ENCODE assay signal across 22 cellular contexts in the genomic region with DNA sequence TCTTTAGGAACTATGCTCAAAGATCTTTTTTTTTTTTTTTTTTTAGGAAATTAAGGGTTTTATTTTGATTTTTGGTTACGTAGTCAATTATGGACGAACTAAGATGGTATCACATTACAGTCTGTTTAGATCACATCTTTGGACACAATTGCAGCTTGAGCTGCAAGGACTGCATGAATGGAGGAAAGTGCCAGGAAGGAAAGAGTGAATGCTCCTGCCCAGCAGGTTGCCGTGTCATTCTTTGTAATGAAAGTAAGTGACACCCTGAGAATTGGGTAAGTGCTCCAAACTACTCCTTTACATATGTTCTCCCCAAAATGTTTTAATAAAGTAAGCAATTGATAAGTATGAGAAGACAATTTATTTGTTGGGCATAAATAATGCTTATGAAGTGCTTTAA.
DNase-seq lines count a peak whose midpoint lies in the region; ATAC-seq and TF ChIP-seq lines count a peak whose summit lies in the region.
"Had no signal": no experiment of that assay in that cellular context is flagged by ENCODE, and none has a peak within 500 bp of the region (broad histone marks: within the 10 kb centered on the region; RNA-seq: fewer than 3 reads in every experiment).

No MANE protein-coding gene starts in this region.

- H3K4me2 ChIP-seq in H9 (ENCODE audit: insufficient read depth, insufficient read length, low read length) = no peak overlapping the region
- no peak overlapping the region for H3K4me2 ChIP-seq in mesendoderm (ENCODE audit: low read length)
- H3K4me2 ChIP-seq: PC-9, smooth muscle cell had no signal

- no peaks in the 10 kb centered on the region for H3K23me2 ChIP-seq in H9 (ENCODE audit: insufficient read length, low read depth, low read length, poor library complexity, severe bottlenecking)

- H3K27me3 ChIP-seq in H9 (ENCODE audit: insufficient read depth, low read length) (no peaks in the 10 kb centered on the region), mesendoderm (ENCODE audit: insufficient read depth, low read length, poor library complexity) (no peaks in the 10 kb centered on the region), left lung (no peaks in the 10 kb centered on the region)
- H3K27me3 ChIP-seq: breast epithelium, SJCRH30 had no signal

- H3K23ac ChIP-seq in H9 (ENCODE audit: insufficient read length, low read depth, low read length) (no peak overlapping the region), mesendoderm (ENCODE audit: low read length) (no peak overlapping the region)

- H3K9ac ChIP-seq in H9 (ENCODE audit: extremely low read depth, insufficient read length, low read length) = no peak overlapping the region
- H3K9ac ChIP-seq in mesendoderm (ENCODE audit: low read length) = no peak overlapping the region

- DNase-seq in H9 = peak; percentile 67
- peak; percentile 43 for DNase-seq in NCI-H187 treated with DMSO at 0.1 percent for 48 hours (lab: John Stamatoyannopoulos, UW)
- DNase-seq in choroid plexus epithelial cell (ENCODE audit: low read depth) = peak; percentile 23
- DNase-seq in mesendoderm = peak; percentile 72
- no peak for DNase-seq in NOMO-1 treated with DMSO at 0.1 percent for 48 hours (lab: John Stamatoyannopoulos, UW; ENCODE audit: unreplicated experiment)
- no peak for DNase-seq in activated CD8-positive, alpha-beta T cell treated with anti-CD3 and anti-CD28 coated beads, Interleukin-2, amount 10 ng/mL, durations not matched to agents 7 days and 5 days
- no peak for DNase-seq in EL
- DNase-seq in left lung = no peak
- DNase-seq: activated CD4-positive, alpha-beta memory T cell treated with anti-CD3 and anti-CD28 coated beads for 36 hours; mammary epithelial cell; naive thymus-derived CD8-positive, alpha-beta T cell; NCI-H1930; NCI-H526 treated with DMSO at 0.1 percent for 48 hours; stimulated activated CD4-positive, alpha-beta T cell treated with anti-CD3 and anti-CD28 coated beads, Interleukin-4, amount 100 ng/mL, for 24 hours had no signal

- H2BK12ac ChIP-seq in H9 (ENCODE audit: insufficient read length, low read depth, low read length) = no peak overlapping the region

- WGBS in H9 (ENCODE audit: extremely low coverage, insufficient read length, low lambda C conversion rate) = no CpG with 5 or more reads among the region's 3 CpGs
- WGBS in mesendoderm (ENCODE audit: extremely low coverage, insufficient coverage, low lambda C conversion rate) = no CpG with 5 or more reads among the region's 3 CpGs

- H3K4me3 ChIP-seq in choroid plexus epithelial cell (ENCODE audit: low read depth, low read length) (no peak overlapping the region), mesendoderm (ENCODE audit: low read length) (no peak overlapping the region), left lung (no peak overlapping the region)
- H3K4me3 ChIP-seq: breast epithelium, PC-9, SJCRH30, smooth muscle cell had no signal

- CTCF ChIA-PET in activated CD8-positive, alpha-beta T cell treated with anti-CD3 and anti-CD28 coated beads, Interleukin-2, amount 10 ng/mL, durations not matched to agents 7 days and 5 days (lab: Charles Lee) = no interaction called here

- H3K4me1 ChIP-seq in H9 (ENCODE audit: insufficient read depth, low read length) (peaks cover 10% of the 10 kb centered on the region), mesendoderm (ENCODE audit: control insufficient read depth, low read depth, low read length) (peaks cover 8% of the 10 kb centered on the region), left lung (no peaks in the 10 kb centered on the region)
- H3K4me1 ChIP-seq: breast epithelium, SJCRH30 had no signal

- H2BK5ac ChIP-seq in H9 (ENCODE audit: insufficient read length, low read length) = no peak overlapping the region
- no peak overlapping the region for H2BK5ac ChIP-seq in mesendoderm (ENCODE audit: low read length)

- no peak for ATAC-seq in activated CD8-positive, alpha-beta T cell treated with anti-CD3 and anti-CD28 coated beads, Interleukin-2, amount 10 ng/mL, durations not matched to agents 7 days and 5 days
- no peak for ATAC-seq in left lung
- ATAC-seq: naive thymus-derived CD8-positive, alpha-beta T cell had no signal

- H4K5ac ChIP-seq in H9 (ENCODE audit: insufficient read length, low read depth, low read length) = no peak overlapping the region
- no peak overlapping the region for H4K5ac ChIP-seq in mesendoderm (ENCODE audit: low read length)

- peaks cover 60 to 73% of the 10 kb centered on the region in 2 experiments for H3K4me1 Mint-ChIP-seq in H9
- H3K4me1 Mint-ChIP-seq in activated CD8-positive, alpha-beta T cell treated with anti-CD3 and anti-CD28 coated beads, Interleukin-2, amount 10 ng/mL, durations not matched to agents 7 days and 5 days (ENCODE audit: low read depth) = no peaks in the 10 kb centered on the region
- H3K4me1 Mint-ChIP-seq: naive thymus-derived CD8-positive, alpha-beta T cell had no signal

- H4K8ac ChIP-seq in H9 (replicated peaks; ENCODE audit: insufficient read length, low read depth, low read length) (no peak overlapping the region), mesendoderm (ENCODE audit: low read depth, low read length) (no peak overlapping the region)

- TF ChIP-seq CTCF in H9 (conservative IDR thresholded peaks at IDR 0.05) (no peak), choroid plexus epithelial cell (conservative IDR thresholded peaks at IDR 0.05; ENCODE audit: low read depth, low read length) (no peak), left lung (IDR thresholded peaks at IDR 0.05) (no peak)

- H3K27me3 Mint-ChIP-seq in H9 (ENCODE audit: low read depth) = no peaks in the 10 kb centered on the region
- no peaks in the 10 kb centered on the region for H3K27me3 Mint-ChIP-seq in activated CD8-positive, alpha-beta T cell treated with anti-CD3 and anti-CD28 coated beads, Interleukin-2, amount 10 ng/mL, durations not matched to agents 7 days and 5 days (ENCODE audit: low read depth)
- H3K27me3 Mint-ChIP-seq: activated CD4-positive, alpha-beta memory T cell treated with anti-CD3 and anti-CD28 coated beads for 36 hours; activated naive CD8-positive, alpha-beta T cell; dendritic cell treated with granulocyte-macrophage colony-stimulating factor and Interleukin-4, amounts not matched to agents 40 ng/mL and 50 ng/mL, for 4 days; naive thymus-derived CD8-positive, alpha-beta T cell had no signal

- no peak overlapping the region for H3T11ph ChIP-seq in H9 (ENCODE audit: low read length)

- H2BK20ac ChIP-seq in H9 (ENCODE audit: low read depth, low read length, poor library complexity, severe bottlenecking) = no peak overlapping the region

- no peak overlapping the region for H3K4me3 Mint-ChIP-seq in H9
- H3K4me3 Mint-ChIP-seq in activated CD8-positive, alpha-beta T cell treated with anti-CD3 and anti-CD28 coated beads, Interleukin-2, amount 10 ng/mL, durations not matched to agents 7 days and 5 days = no peak overlapping the region
- H3K4me3 Mint-ChIP-seq: activated CD4-positive, alpha-beta memory T cell treated with anti-CD3 and anti-CD28 coated beads for 36 hours; activated naive CD8-positive, alpha-beta T cell; dendritic cell treated with granulocyte-macrophage colony-stimulating factor and Interleukin-4, amounts not matched to agents 40 ng/mL and 50 ng/mL, for 4 days; naive thymus-derived CD8-positive, alpha-beta T cell; T-helper 1 cell treated with Interleukin-12 subunit alpha and Interleukin-12 subunit beta and Interleukin-4 antibody, amounts not matched to agents 30 μg/mL and 1 μg/mL, for 36 hours had no signal

- peak overlapping the region in 2 of 3 experiments; percentile 74 to 94; a peak in 5 of 7 replicates for H3K27ac Mint-ChIP-seq in H9
- H3K27ac Mint-ChIP-seq in activated CD8-positive, alpha-beta T cell treated with anti-CD3 and anti-CD28 coated beads, Interleukin-2, amount 10 ng/mL, durations not matched to agents 7 days and 5 days = no peak overlapping the region
- H3K27ac Mint-ChIP-seq: activated CD4-positive, alpha-beta memory T cell treated with anti-CD3 and anti-CD28 coated beads for 36 hours; activated naive CD8-positive, alpha-beta T cell; dendritic cell treated with granulocyte-macrophage colony-stimulating factor and Interleukin-4, amounts not matched to agents 40 ng/mL and 50 ng/mL, for 4 days; naive thymus-derived CD8-positive, alpha-beta T cell; T-helper 1 cell treated with Interleukin-12 subunit alpha and Interleukin-12 subunit beta and Interleukin-4 antibody, amounts not matched to agents 30 μg/mL and 1 μg/mL, for 36 hours had no signal

- no peaks in the 10 kb centered on the region for H4K20me1 ChIP-seq in H9 (ENCODE audit: control insufficient read depth, insufficient read depth, insufficient read length)

- no peaks in the 10 kb centered on the region for H3K79me2 ChIP-seq in H9 (ENCODE audit: insufficient read depth, low read length)
- H3K79me2 ChIP-seq in mesendoderm (ENCODE audit: control insufficient read depth, insufficient read depth, low read length) = no peaks in the 10 kb centered on the region

- H3K9me3 Mint-ChIP-seq in H9 = no peaks in the 10 kb centered on the region
- no peaks in the 10 kb centered on the region for H3K9me3 Mint-ChIP-seq in activated CD8-positive, alpha-beta T cell treated with anti-CD3 and anti-CD28 coated beads, Interleukin-2, amount 10 ng/mL, durations not matched to agents 7 days and 5 days (ENCODE audit: insufficient read depth)
- H3K9me3 Mint-ChIP-seq: activated CD4-positive, alpha-beta memory T cell treated with anti-CD3 and anti-CD28 coated beads for 36 hours; dendritic cell treated with granulocyte-macrophage colony-stimulating factor and Interleukin-4, amounts not matched to agents 40 ng/mL and 50 ng/mL, for 4 days; naive thymus-derived CD8-positive, alpha-beta T cell; T-helper 1 cell treated with Interleukin-12 subunit alpha and Interleukin-12 subunit beta and Interleukin-4 antibody, amounts not matched to agents 30 μg/mL and 1 μg/mL, for 36 hours had no signal

- intact Hi-C loops in left lung (cut with DNase I) = no loop called here

- H3K18ac ChIP-seq in H9 (ENCODE audit: insufficient read length, low read depth, low read length) = no peak overlapping the region
- H3K18ac ChIP-seq in mesendoderm (ENCODE audit: low read length) = no peak overlapping the region

- H3K56ac ChIP-seq in H9 (ENCODE audit: insufficient read length, low read depth, low read length) (no peak overlapping the region), mesendoderm (ENCODE audit: low read length) (no peak overlapping the region)

- H3K27ac ChIP-seq in H9 (ENCODE audit: insufficient read length, low read depth, low read length) (no peak overlapping the region), mesendoderm (ENCODE audit: low read depth, low read length) (no peak overlapping the region), left lung (no peak overlapping the region)
- H3K27ac ChIP-seq: breast epithelium, PC-9, SJCRH30, VCaP had no signal

- H2AK5ac ChIP-seq in H9 (ENCODE audit: insufficient read length, low read length) = no peak overlapping the region
- H2AK5ac ChIP-seq in mesendoderm (ENCODE audit: low read length) = no peak overlapping the region

- no peak overlapping the region for H2BK120ac ChIP-seq in H9 (ENCODE audit: low read depth, low read length, poor library complexity, severe bottlenecking)
- no peak overlapping the region for H2BK120ac ChIP-seq in mesendoderm (ENCODE audit: low read depth, low read length)

- H3K4ac ChIP-seq in H9 (ENCODE audit: low read depth, low read length) (no peak overlapping the region), mesendoderm (ENCODE audit: low read depth, low read length) (no peak overlapping the region)

- H3K79me1 ChIP-seq in H9 (ENCODE audit: insufficient read depth, low read depth, low read length, poor library complexity, severe bottlenecking) = no peaks in the 10 kb centered on the region
- no peaks in the 10 kb centered on the region for H3K79me1 ChIP-seq in mesendoderm (ENCODE audit: low read length)

- no peak overlapping the region for H4K91ac ChIP-seq in H9 (ENCODE audit: insufficient read length, low read depth, low read length)

- H2AFZ ChIP-seq in H9 (ENCODE audit: low read length) = no peak overlapping the region
- H2AFZ ChIP-seq: PC-9 had no signal

- H3K9me3 ChIP-seq in H9 (ENCODE audit: control insufficient read depth, low read depth, low read length) (no peaks in the 10 kb centered on the region), left lung (no peaks in the 10 kb centered on the region)
- H3K9me3 ChIP-seq: breast epithelium, SJCRH30 had no signal

- H2BK15ac ChIP-seq in H9 (ENCODE audit: low read depth, low read length) (no peak overlapping the region), mesendoderm (replicated peaks; ENCODE audit: low read depth) (no peak overlapping the region)

- POLR2A ChIA-PET in activated CD8-positive, alpha-beta T cell treated with anti-CD3 and anti-CD28 coated beads, Interleukin-2, amount 10 ng/mL, durations not matched to agents 7 days and 5 days (lab: Charles Lee) = no interaction called here

- no peak overlapping the region for H3K14ac ChIP-seq in H9 (ENCODE audit: insufficient read depth, low read length)

- H3K36me3 Mint-ChIP-seq in H9 (ENCODE audit: insufficient read depth in 1 of 3, low read depth in 3 of 3) = peaks cover 0 to 2% (median 0%) of the 10 kb centered on the region in 3 experiments; a peak in 1 of 7 replicates
- H3K36me3 Mint-ChIP-seq in activated CD8-positive, alpha-beta T cell treated with anti-CD3 and anti-CD28 coated beads, Interleukin-2, amount 10 ng/mL, durations not matched to agents 7 days and 5 days (ENCODE audit: low read depth) = no peaks in the 10 kb centered on the region
- H3K36me3 Mint-ChIP-seq: activated CD4-positive, alpha-beta memory T cell treated with anti-CD3 and anti-CD28 coated beads for 36 hours; activated naive CD8-positive, alpha-beta T cell; naive thymus-derived CD8-positive, alpha-beta T cell had no signal

- H3K36me3 ChIP-seq in mesendoderm (ENCODE audit: control insufficient read depth, insufficient read depth, low read length) (no peaks in the 10 kb centered on the region), left lung (no peaks in the 10 kb centered on the region)
- H3K36me3 ChIP-seq: breast epithelium, SJCRH30 had no signal

Comparison
In these comparisons a context has a peak if more than half of its experiments do, and no peak if none do; other contexts are left out.
1. DNase-seq: peak in H9 (single experiment), NCI-H187 treated with DMSO at 0.1 percent for 48 hours (single experiment), choroid plexus epithelial cell (single experiment) and mesendoderm (single experiment); none in NOMO-1 treated with DMSO at 0.1 percent for 48 hours (single experiment), activated CD8-positive, alpha-beta T cell treated with anti-CD3 and anti-CD28 coated beads, Interleukin-2, amount 10 ng/mL, durations not matched to agents 7 days and 5 days (single experiment), EL (single experiment) and left lung (0 of 2).